ENCODE assay signal across 12 cellular contexts in genomic region chr1:198155253-198155652, GRCh38. TPM values are rescaled to one million over a fixed set of nuclear protein-coding genes. Genes with fewer than 3 reads are reported as not detected.
DNase-seq lines count a peak whose midpoint lies in the region; ATAC-seq and TF ChIP-seq lines count a peak whose summit lies in the region.
"Had no signal": no experiment of that assay in that cellular context is flagged by ENCODE, and none has a peak within 500 bp of the region (broad histone marks: within the 10 kb centered on the region; RNA-seq: fewer than 3 reads in every experiment).

No MANE protein-coding gene starts in this region.

- ATAC-seq in HG02870 (IDR thresholded peaks at IDR 0.05; ENCODE audit: unreplicated experiment), result no peak

- H3K27ac Mint-ChIP-seq in chondrocyte (ENCODE audit: unreplicated experiment) (peak overlapping the region; percentile 90), neural crest cell (ENCODE audit: unreplicated experiment) (no peak overlapping the region)

- H3K9me3 Mint-ChIP-seq in chondrocyte (ENCODE audit: low read depth) (no peaks in the 10 kb centered on the region), neural crest cell (no peaks in the 10 kb centered on the region)
- H3K9me3 Mint-ChIP-seq: central memory CD8-positive, alpha-beta T cell had no signal

- H3K4me3 Mint-ChIP-seq in chondrocyte (ENCODE audit: unreplicated experiment) (no peak overlapping the region), neural crest cell (peak overlapping the region; percentile 90)

- TF ChIP-seq CTCF in chondrocyte (IDR thresholded peaks at IDR 0.05) (no peak), neural crest cell (conservative IDR thresholded peaks at IDR 0.05) (no peak)

- H3K36me3 Mint-ChIP-seq in chondrocyte (ENCODE audit: low read depth), result no peaks in the 10 kb centered on the region
- H3K36me3 Mint-ChIP-seq in neural crest cell (ENCODE audit: low read depth), result no peaks in the 10 kb centered on the region

- H3K4me1 Mint-ChIP-seq in chondrocyte (ENCODE audit: low read depth) (peaks cover 65% of the 10 kb centered on the region), neural crest cell (peaks cover 33% of the 10 kb centered on the region)

- H3K27me3 Mint-ChIP-seq in chondrocyte (ENCODE audit: low read depth) (no peaks in the 10 kb centered on the region), neural crest cell (ENCODE audit: low read depth) (no peaks in the 10 kb centered on the region)
- H3K27me3 Mint-ChIP-seq: central memory CD8-positive, alpha-beta T cell had no signal

- DNase-seq in EL (peak; percentile 86), NCI-H1694 treated with DMSO at 0.1 percent for 48 hours (lab: John Stamatoyannopoulos, UW) (peak; percentile 72), chondrocyte (ENCODE audit: low spot score) (no peak), neural crest cell (ENCODE audit: low read depth, low spot score) (no peak), NCI-H510A (lab: John Stamatoyannopoulos, UW) (no peak), NCI-H146 (lab: John Stamatoyannopoulos, UW) (no peak), Ammon's horn (ENCODE audit: low spot score) (no peak)
- DNase-seq: activated T-cell treated with anti-CD3 and anti-CD28 coated beads, Interleukin-2, amount 50 U/mL, for 1 hour; NCI-H2029; Peyer's patch had no signal

RNA-seq across cellular contexts. Expression of gene NEK7, which starts 1.5 kb away (rescaled TPM):
- 58.3 to 73.0 TPM (median 62.7 TPM) in 3 replicates for total RNA-seq in chondrocyte
- total RNA-seq in neural crest cell, result 10.9 and 12.5 TPM in 2 replicates

Comparison
In these comparisons a context has a peak if more than half of its experiments do, and no peak if none do; other contexts are left out.
1. DNase-seq: peak in EL (single experiment) and NCI-H1694 treated with DMSO at 0.1 percent for 48 hours (single experiment); none in chondrocyte (single experiment), neural crest cell (single experiment), NCI-H510A (single experiment), NCI-H146 (single experiment) and Ammon's horn (single experiment).